ENCODE assay signal across 17 cellular contexts in genomic region chr2:46690825-46691224, GRCh38. TPM values are rescaled to one million over a fixed set of nuclear protein-coding genes. Genes with fewer than 3 reads are reported as not detected.
DNase-seq lines count a peak whose midpoint lies in the region; ATAC-seq, FAIRE-seq and TF ChIP-seq lines count a peak whose summit lies in the region.
"Had no signal": no experiment of that assay in that cellular context is flagged by ENCODE, and none has a peak within 500 bp of the region (broad histone marks: within the 10 kb centered on the region; RNA-seq: fewer than 3 reads in every experiment).

No MANE protein-coding gene starts in this region.

- no peaks in the 10 kb centered on the region for H3K9me2 ChIP-seq in SK-N-SH

- H3K27me3 ChIP-seq in HepG2 (ENCODE audit: control insufficient read depth in 1 of 2, insufficient read depth in 2 of 2, low read length in 2 of 2) (peaks cover 0 to 12% of the 10 kb centered on the region in 2 experiments; a peak in 2 of 5 replicates), right lobe of liver (no peaks in the 10 kb centered on the region), SK-N-SH (ENCODE audit: insufficient read depth) (no peaks in the 10 kb centered on the region)
- H3K27me3 ChIP-seq: suprapubic skin had no signal

- TF ChIP-seq EP300 in HepG2 (IDR thresholded peaks at IDR 0.05; ENCODE audit: low read depth in 2 of 2, low read length in 2 of 2) (peak in 1 of 2 experiments; percentile 22; a peak in 1 of 4 replicates), HepG2 (CRISPR knock-in tag; IDR thresholded peaks at IDR 0.05; ENCODE audit: borderline replicate concordance) (no peak), SK-N-SH (IDR thresholded peaks at IDR 0.05; ENCODE audit: borderline replicate concordance in 1 of 2, low read depth in 1 of 2, low read length in 1 of 2) (peak; percentile 39 to 97; a peak in 3 of 4 replicates)

- H3K27ac ChIP-seq in HepG2 (ENCODE audit: extremely low read length, insufficient read depth, low read length) (no peak overlapping the region), right lobe of liver (no peak overlapping the region), SK-N-SH (ENCODE audit: low read depth in 2 of 2, low read length in 1 of 2) (peak overlapping the region; percentile 93 to 99; a peak in 3 of 4 replicates)
- H3K27ac ChIP-seq: suprapubic skin had no signal

- H3K36me3 ChIP-seq in HepG2 (replicated peaks in 1 of 2; ENCODE audit: control insufficient read depth in 1 of 2, insufficient read depth in 2 of 2, low read length in 2 of 2) (no peaks in the 10 kb centered on the region), right lobe of liver (no peaks in the 10 kb centered on the region), SK-N-SH (replicated peaks in 1 of 2; ENCODE audit: control insufficient read depth in 1 of 2, insufficient read depth in 2 of 2, low read length in 1 of 2) (no peaks in the 10 kb centered on the region)
- H3K36me3 ChIP-seq: suprapubic skin had no signal

- in situ Hi-C loops in HepG2 (cut with HindIII; ENCODE audit: extremely low pct_ligation_motif_present, low pct_unique_long_range_greater_than_20kb) = no loop called here

- H4K20me1 ChIP-seq in HepG2 (ENCODE audit: insufficient read depth, low read length) = no peaks in the 10 kb centered on the region
- H4K20me1 ChIP-seq in SK-N-SH (ENCODE audit: insufficient read depth) = no peaks in the 10 kb centered on the region

- DNase-seq in HepG2 (ENCODE audit: low spot score) = peak; percentile 42
- DNase-seq in right lobe of liver = no peak
- DNase-seq in SK-N-SH = no peak
- DNase-seq in fibroblast of mammary gland (ENCODE audit: low read depth) = peak; percentile 67
- DNase-seq in CD1c-positive myeloid dendritic cell (ENCODE audit: extremely low spot score) = no peak
- DNase-seq: activated naive CD4-positive, alpha-beta T cell treated with anti-CD3 and anti-CD28 coated beads for 36 hours; mesendoderm; NCI-H1417 treated with DMSO at 0.1 percent for 48 hours; NCI-H510A treated with DMSO at 0.1 percent for 48 hours; nucleus accumbens had no signal

- CTCF ChIA-PET in HepG2 (lab: Yijun Ruan, JAX; ENCODE audit: low intra/inter-chr PET ratio, low total read pairs) = no interaction called here
- CTCF ChIA-PET in SK-N-SH (lab: Yijun Ruan, JAX) = interaction anchor here (0.9 to 2.6 kb wide), 5 partner anchors 10 to 199 kb away, joined by 3 to 12 read pairs (median 3); no protein-coding TSS in a partner anchor

- POLR2A ChIA-PET in HepG2 (lab: Yijun Ruan, JAX) (no interaction called here), SK-N-SH (lab: Yijun Ruan, JAX) (no interaction called here)

- no peak for FAIRE-seq in HepG2 (lab: Jason Lieb, UNC)
- FAIRE-seq: A204.1, TTC549 had no signal

- no peaks in the 10 kb centered on the region for H3K9me3 ChIP-seq in HepG2 (ENCODE audit: low read length)
- H3K9me3 ChIP-seq in right lobe of liver = no peaks in the 10 kb centered on the region
- H3K9me3 ChIP-seq in SK-N-SH = no peaks in the 10 kb centered on the region
- H3K9me3 ChIP-seq: suprapubic skin had no signal

- no peak for TF ChIP-seq POLR2A in HepG2 (IDR thresholded peaks at IDR 0.05; ENCODE audit: insufficient read depth in 1 of 2, low read depth in 2 of 2, low read length in 2 of 2)
- TF ChIP-seq POLR2A in right lobe of liver (IDR thresholded peaks at IDR 0.05) = no peak

- no TSS peak for BruUV-seq in HepG2 (replicated peaks; lab: Mats Ljungman, UMichigan)

- H3K9ac ChIP-seq in HepG2 (ENCODE audit: insufficient read depth, low read depth, low read length) (no peak overlapping the region), SK-N-SH (peak overlapping the region; percentile 48; the same call in 1 of the 2 replicates)

- H3K79me2 ChIP-seq in HepG2 (ENCODE audit: insufficient read depth, low read length) (no peaks in the 10 kb centered on the region), SK-N-SH (ENCODE audit: insufficient read depth) (no peaks in the 10 kb centered on the region)

- intact Hi-C loops in HepG2 (cut with micrococcal nuclease; ENCODE audit: unreplicated experiment) (no loop called here), right lobe of liver (cut with DNase I) (no loop called here)

- WGBS in HepG2 (ENCODE audit: low lambda C conversion rate) = 19% methylated on average over 6 of the region's 6 CpGs
- WGBS in right lobe of liver (ENCODE audit: insufficient coverage, low coverage, low lambda C conversion rate, missing lambda C conversion rate) = 75% methylated on average over 6 of the region's 6 CpGs
- WGBS in SK-N-SH (ENCODE audit: low lambda C conversion rate) = 20% methylated on average over 6 of the region's 6 CpGs

- H3K4me2 ChIP-seq in HepG2 (ENCODE audit: low read depth, low read length) (0 out of 2 replicates have a peak overlapping the region, but pooled peaks have one; percentile 13), SK-N-SH (peak overlapping the region; percentile 50)

- H3K4me3 ChIP-seq in HepG2 (replicated peaks in 1 of 3; ENCODE audit: insufficient read depth in 1 of 3, low read depth in 2 of 3, low read length in 3 of 3) (no peak overlapping the region), right lobe of liver (no peak overlapping the region), SK-N-SH (ENCODE audit: low read depth in 2 of 2, low read length in 1 of 2) (no peak overlapping the region; a peak in 1 of 4 replicates), fibroblast of mammary gland (ENCODE audit: control insufficient read depth, low read depth, low read length) (no peak overlapping the region)
- H3K4me3 ChIP-seq: skin epidermis, suprapubic skin had no signal

- no peak for ATAC-seq in HepG2
- ATAC-seq in right lobe of liver = no peak
- no peak for ATAC-seq in HG03045 (IDR thresholded peaks at IDR 0.05; ENCODE audit: unreplicated experiment)
- no peak for ATAC-seq in GM21786 (IDR thresholded peaks at IDR 0.05; ENCODE audit: unreplicated experiment)
- ATAC-seq in GM21423 (IDR thresholded peaks at IDR 0.05; ENCODE audit: unreplicated experiment) = no peak

- TF ChIP-seq CTCF in HepG2 (CRISPR knock-in tag; IDR thresholded peaks at IDR 0.05) = no peak
- TF ChIP-seq CTCF in right lobe of liver (IDR thresholded peaks at IDR 0.05) = no peak
- TF ChIP-seq CTCF in SK-N-SH (IDR thresholded peaks at IDR 0.05) = no peak
- TF ChIP-seq CTCF in fibroblast of mammary gland (conservative IDR thresholded peaks at IDR 0.05; ENCODE audit: control insufficient read depth, insufficient read depth, low read depth, low read length) = no peak

- TF ChIP-seq RAD21 in HepG2 (CRISPR knock-in tag; IDR thresholded peaks at IDR 0.05) = no peak
- TF ChIP-seq RAD21 in SK-N-SH (IDR thresholded peaks at IDR 0.05; ENCODE audit: low read length) = no peak

- H3K4me1 ChIP-seq in HepG2 (ENCODE audit: insufficient read depth, low read length) = no peaks in the 10 kb centered on the region; the same call in 1 of the 2 replicates
- no peaks in the 10 kb centered on the region for H3K4me1 ChIP-seq in right lobe of liver
- H3K4me1 ChIP-seq in SK-N-SH (ENCODE audit: control insufficient read depth in 1 of 2, insufficient read depth in 2 of 2, low read depth in 1 of 2, low read length in 1 of 2) = peaks cover 0 to 22% of the 10 kb centered on the region in 2 experiments

- H3F3A ChIP-seq in SK-N-SH (replicated peaks; ENCODE audit: insufficient read depth) = peaks cover 23% of the 10 kb centered on the region

- H2AFZ ChIP-seq in HepG2 (ENCODE audit: low read length) = peak overlapping the region; percentile 28
- H2AFZ ChIP-seq in SK-N-SH (ENCODE audit: low read depth) = no peak overlapping the region; the same call in 1 of the 2 replicates

TF ChIP-seq in HepG2, 621 proteins besides CTCF, POLR2A, EP300 and RAD21 (continues in another document):
- no peak for TF ChIP-seq ZNF451 (CRISPR knock-in tag; IDR thresholded peaks at IDR 0.05)

TF ChIP-seq in SK-N-SH, 30 proteins besides CTCF, POLR2A, EP300 and RAD21 (continues in another document):
- TF ChIP-seq YY1 (IDR thresholded peaks at IDR 0.05; ENCODE audit: low read depth) (peak; percentile 79; the same call in 1 of the 2 replicates), GATA2 (CRISPR knock-in tag; IDR thresholded peaks at IDR 0.05) (no peak), TAF1 (IDR thresholded peaks at IDR 0.05; ENCODE audit: borderline replicate concordance, low read depth, low read length) (peak; percentile 70), NFIC (IDR thresholded peaks at IDR 0.05; ENCODE audit: borderline replicate concordance) (peak; percentile 81), MAX (IDR thresholded peaks at IDR 0.05; ENCODE audit: low read depth) (peak; percentile 94), JUND (IDR thresholded peaks at IDR 0.05) (peak; percentile 99), RFX5 (IDR thresholded peaks at IDR 0.05; ENCODE audit: low read length) (no peak)

RNA-seq across cellular contexts. Expression of gene SOCS5, which starts 8.3 kb away (rescaled TPM):
- total RNA-seq in HepG2 (2016; rRNA removed; fragmentation: Illumina TruSeq; extraction: Trizol) (17.6 and 27.6 TPM in 2 replicates), right lobe of liver (1 to 10 TPM; 5.1 to 8.2 (median 6.3) TPM)
- 2.0 and 2.7 TPM in 2 replicates for total RNA-seq in HepG2 (2016; cell fraction: cytosol; rRNA removed; fragmentation: Illumina TruSeq; extraction: Trizol; ENCODE audit: low read depth)
- total RNA-seq in HepG2 (2016; cell fraction: insoluble cytoplasmic fraction; rRNA removed; fragmentation: Illumina TruSeq; extraction: Trizol) = 18.1 and 27.9 TPM in 2 replicates
- 11.9 and 12.4 TPM in 2 replicates for total RNA-seq in HepG2 (2016; cell fraction: membrane; rRNA removed; fragmentation: Illumina TruSeq; extraction: Trizol)
- total RNA-seq in HepG2 (2016; cell fraction: nucleus; rRNA removed; fragmentation: Illumina TruSeq; extraction: Trizol) = 25.5 and 27.6 TPM in 2 replicates
- polyA plus RNA-seq in HepG2 (2011; rRNA removed) (11.8 and 14.8 TPM in 2 replicates), SK-N-SH (2012; rRNA removed) (23.1 and 29.0 TPM in 2 replicates)
- polyA plus RNA-seq in HepG2 (2011; cell fraction: cytosol; rRNA removed) = 7.2 and 9.3 TPM in 2 replicates
- 9.0 and 9.5 TPM in 2 replicates for polyA plus RNA-seq in HepG2 (2011; cell fraction: nucleus; rRNA removed)
- 13.8 and 14.6 TPM in 2 replicates for polyA plus RNA-seq in HepG2 (2012)
- polyA plus RNA-seq in HepG2 (2016; cell fraction: cytosol; fragmentation: Illumina TruSeq; extraction: Trizol; ENCODE audit: low read depth) = 1.1 and 1.4 TPM in 2 replicates
- polyA plus RNA-seq in HepG2 (2016; cell fraction: insoluble cytoplasmic fraction; fragmentation: Illumina TruSeq; extraction: Trizol; ENCODE audit: low read depth) = 22.5 and 24.5 TPM in 2 replicates
- 6.5 and 7.3 TPM in 2 replicates for polyA plus RNA-seq in HepG2 (2016; cell fraction: membrane; fragmentation: Illumina TruSeq; extraction: Trizol; ENCODE audit: low read depth)
- polyA plus RNA-seq in HepG2 (2016; cell fraction: nucleus; fragmentation: Illumina TruSeq; extraction: Trizol; ENCODE audit: insufficient read depth, low read depth) = 18.1 and 19.5 TPM in 2 replicates
- 14.3 and 32.7 TPM in 2 replicates for polyA minus RNA-seq in HepG2 (2011; rRNA and poly(A)+ RNA removed; ENCODE audit: low replicate concordance)
- polyA minus RNA-seq in HepG2 (2011; cell fraction: cytosol; rRNA and poly(A)+ RNA removed) = 18.6 and 19.3 TPM in 2 replicates
- polyA minus RNA-seq in HepG2 (2011; cell fraction: nucleus; rRNA and poly(A)+ RNA removed) = 74.9 and 75.8 TPM in 2 replicates
- polyA plus RNA-seq in SK-N-SH (2012; cell fraction: cytosol; rRNA removed) = 33.1 and 33.3 TPM in 2 replicates
- polyA plus RNA-seq in SK-N-SH (2012; cell fraction: nucleus; rRNA removed) = 17.6 and 28.6 TPM in 2 replicates

Comparison
In these comparisons a context has a peak if more than half of its experiments do, and no peak if none do; other contexts are left out.
1. DNase-seq: peak in HepG2 (single experiment) and fibroblast of mammary gland (single experiment); none in right lobe of liver (0 of 3), SK-N-SH (single experiment) and CD1c-positive myeloid dendritic cell (single experiment).
2. H3K27ac ChIP-seq: peak in SK-N-SH (2 of 2); none in HepG2 (single experiment) and right lobe of liver (0 of 3).
3. Of the 25 proteins assayed by ChIP-seq in both HepG2 and SK-N-SH: peak only in HepG2: none; only in SK-N-SH: FOXM1, GABPA, JUND, MAX, NFIC, PBX3 and 8 more; in both: FOSL2; in neither: 9; mixed calls (peak in some experiments, not most) for 1.